19 cellular contexts compared by ENCODE assay signal in genomic region chr5:96993760-96994159, GRCh38.
"Had no signal": no experiment of that assay in that cellular context is flagged by ENCODE, and none has a peak within 500 bp of the region (broad histone marks: within the 10 kb centered on the region; RNA-seq: fewer than 3 reads in every experiment).

No MANE protein-coding gene starts in this region.

- ATAC-seq: effector memory CD8-positive, alpha-beta T cell; gastroesophageal sphincter; left cardiac atrium; left ventricle myocardium superior; right cardiac atrium; SK-N-SH treated with all-trans-retinoic acid at 6 μM for 48 hours; stimulated activated naive CD8-positive, alpha-beta T cell treated with anti-CD3 and anti-CD28 coated beads, Interleukin-15, Interleukin-2, amounts not matched to agents 100 U/mL and 50 U/mL, for 24 hours had no signal

- H3K27me3 Mint-ChIP-seq: effector memory CD8-positive, alpha-beta T cell; naive thymus-derived CD8-positive, alpha-beta T cell had no signal

- H3K27ac ChIP-seq: brain microvascular endothelial cell, gastroesophageal sphincter, hepatocyte, spleen, testis, transverse colon had no signal

- H3K27me3 ChIP-seq: brain microvascular endothelial cell, gastroesophageal sphincter, hepatocyte, spleen, testis, transverse colon had no signal

- H3K9me3 ChIP-seq: gastroesophageal sphincter, testis, transverse colon had no signal

- DNase-seq: activated naive CD4-positive, alpha-beta T cell; activated T-cell treated with anti-CD3 and anti-CD28 coated beads for 4 hours; amniotic stem cell; brain microvascular endothelial cell; cortex of kidney; effector memory CD8-positive, alpha-beta T cell; left cardiac atrium; left ventricle myocardium superior; midbrain; naive thymus-derived CD8-positive, alpha-beta T cell; posterior cingulate gyrus; right cardiac atrium; spleen; stimulated activated naive CD8-positive, alpha-beta T cell treated with anti-CD3 and anti-CD28 coated beads, Interleukin-15, Interleukin-2, amounts not matched to agents 100 U/mL and 50 U/mL, for 24 hours; testis; transverse colon had no signal

- H3K4me3 Mint-ChIP-seq: effector memory CD8-positive, alpha-beta T cell; naive thymus-derived CD8-positive, alpha-beta T cell had no signal

- H3K9me3 Mint-ChIP-seq: effector memory CD8-positive, alpha-beta T cell; naive thymus-derived CD8-positive, alpha-beta T cell had no signal
